Comparison of ENCODE assay signal across 18 cellular contexts in the genomic region with DNA sequence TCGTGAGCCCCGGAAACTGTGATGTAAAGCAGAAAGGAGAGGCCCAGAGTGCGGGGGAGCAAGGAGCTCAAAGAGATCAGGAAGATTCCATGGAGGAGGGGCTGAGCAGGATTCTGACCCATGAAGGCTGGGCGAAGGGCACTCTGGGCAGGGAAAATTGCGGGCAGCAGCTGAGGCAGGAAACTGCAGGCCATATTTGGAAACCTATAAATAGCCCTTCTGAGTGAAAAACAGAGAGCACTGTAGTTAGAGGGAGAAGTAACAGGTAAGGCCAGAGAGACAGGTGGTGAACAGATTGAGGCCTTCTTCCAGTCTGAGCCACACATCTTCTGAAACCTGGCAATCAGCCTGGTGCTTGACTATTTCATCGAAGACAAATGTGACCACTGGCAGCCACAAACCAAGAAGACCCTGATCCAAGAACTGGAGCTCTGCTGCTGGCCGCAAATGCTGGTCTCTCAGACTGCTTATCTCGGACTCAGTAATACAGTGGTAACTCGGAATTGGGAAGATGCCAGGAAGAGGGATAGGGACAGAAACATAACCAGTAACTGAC. TPM values are rescaled to one million over a fixed set of nuclear protein-coding genes. Genes with fewer than 3 reads are reported as not detected.
A peak's percentile ranks its signal among the peaks of the same experiment; 100 is the strongest.
DNase-seq lines count a peak whose midpoint lies in the region; ATAC-seq, FAIRE-seq and TF ChIP-seq lines count a peak whose summit lies in the region.
"Had no signal": no experiment of that assay in that cellular context is flagged by ENCODE, and none has a peak within 500 bp of the region (broad histone marks: within the 10 kb centered on the region; RNA-seq: fewer than 3 reads in every experiment).

No MANE protein-coding gene starts in this region.

- peak; percentile 34 for ATAC-seq in GM19468 (IDR thresholded peaks at IDR 0.05; ENCODE audit: extremely low read depth, unreplicated experiment)
- ATAC-seq in left ventricle myocardium superior = peak; percentile 75
- ATAC-seq in natural killer cell treated with Interleukin-12 subunit alpha and Interleukin-12 subunit beta and Interleukin-15 and Interleukin-18, amount 100 ng/mL, for 72 hours = no peak
- no peak for ATAC-seq in GM19351 (IDR thresholded peaks at IDR 0.05; ENCODE audit: unreplicated experiment)
- ATAC-seq: activated CD8-positive, alpha-beta T cell treated with anti-CD3 and anti-CD28 coated beads, Interleukin-2, amount 10 ng/mL, durations not matched to agents 7 days and 5 days; activated naive CD8-positive, alpha-beta T cell treated with anti-CD3 and anti-CD28 coated beads, Interleukin-2, amount 50 U/mL, for 24 hours had no signal

- H3K36me3 Mint-ChIP-seq in natural killer cell treated with Interleukin-12 subunit alpha and Interleukin-12 subunit beta and Interleukin-15 and Interleukin-18, amount 100 ng/mL, for 72 hours = no peaks in the 10 kb centered on the region
- H3K36me3 Mint-ChIP-seq: CD8-positive, alpha-beta memory T cell had no signal

- peak overlapping the region; percentile 63 for H3K27ac ChIP-seq in 22Rv1
- H3K27ac ChIP-seq in kidney (ENCODE audit: low read depth in 2 of 2, low read length in 2 of 2) = no peak overlapping the region
- H3K27ac ChIP-seq: HL-60, sigmoid colon had no signal

- no peak for FAIRE-seq in kidney (lab: Jason Lieb, UNC)

- no peak overlapping the region for H3K27ac Mint-ChIP-seq in natural killer cell treated with Interleukin-12 subunit alpha and Interleukin-12 subunit beta and Interleukin-15 and Interleukin-18, amount 100 ng/mL, for 72 hours
- H3K27ac Mint-ChIP-seq: activated CD8-positive, alpha-beta T cell treated with anti-CD3 and anti-CD28 coated beads, Interleukin-2, amount 10 ng/mL, durations not matched to agents 7 days and 5 days; activated naive CD8-positive, alpha-beta T cell treated with anti-CD3 and anti-CD28 coated beads, Interleukin-2, amount 50 U/mL, for 24 hours; T-helper 1 cell treated with Interleukin-12 subunit alpha and Interleukin-12 subunit beta and Interleukin-4 antibody, amounts not matched to agents 30 μg/mL and 1 μg/mL, for 36 hours had no signal

- no peaks in the 10 kb centered on the region for H3K36me3 ChIP-seq in kidney (ENCODE audit: control insufficient read depth in 1 of 2, insufficient read depth in 2 of 2, low read length in 2 of 2)
- H3K36me3 ChIP-seq: sigmoid colon had no signal

- no peak overlapping the region for H3K4me3 Mint-ChIP-seq in natural killer cell treated with Interleukin-12 subunit alpha and Interleukin-12 subunit beta and Interleukin-15 and Interleukin-18, amount 100 ng/mL, for 72 hours
- H3K4me3 Mint-ChIP-seq: activated CD8-positive, alpha-beta T cell treated with anti-CD3 and anti-CD28 coated beads, Interleukin-2, amount 10 ng/mL, durations not matched to agents 7 days and 5 days; activated naive CD8-positive, alpha-beta T cell treated with anti-CD3 and anti-CD28 coated beads, Interleukin-2, amount 50 U/mL, for 24 hours; CD8-positive, alpha-beta memory T cell; T-helper 1 cell treated with Interleukin-12 subunit alpha and Interleukin-12 subunit beta and Interleukin-4 antibody, amounts not matched to agents 30 μg/mL and 1 μg/mL, for 36 hours had no signal

- peaks cover 0 to 3% of the 10 kb centered on the region in 2 donors for H3K4me1 Mint-ChIP-seq in natural killer cell treated with Interleukin-12 subunit alpha and Interleukin-12 subunit beta and Interleukin-15 and Interleukin-18, amount 100 ng/mL, for 72 hours (ENCODE audit: low read depth in 2 of 2)
- H3K4me1 Mint-ChIP-seq: activated naive CD8-positive, alpha-beta T cell treated with anti-CD3 and anti-CD28 coated beads, Interleukin-2, amount 50 U/mL, for 24 hours; CD8-positive, alpha-beta memory T cell had no signal

- TF ChIP-seq CTCF in 22Rv1 (IDR thresholded peaks at IDR 0.05) = no peak
- TF ChIP-seq CTCF in kidney (IDR thresholded peaks at IDR 0.05; ENCODE audit: borderline replicate concordance, extremely low read depth, insufficient read depth) = no peak

- DNase-seq in RPMI8226 (peak; percentile 89), left ventricle myocardium superior (no peak), kidney (no peak), NCI-H2081 treated with DMSO at 0.1 percent for 48 hours (lab: John Stamatoyannopoulos, UW) (no peak)
- DNase-seq in natural killer cell treated with Interleukin-12 subunit alpha and Interleukin-12 subunit beta and Interleukin-15 and Interleukin-18, amount 100 ng/mL, for 72 hours (ENCODE audit: low spot score) = no peak
- DNase-seq: activated CD8-positive, alpha-beta T cell treated with anti-CD3 and anti-CD28 coated beads, Interleukin-2, amount 10 ng/mL, durations not matched to agents 7 days and 5 days; activated naive CD8-positive, alpha-beta T cell treated with anti-CD3 and anti-CD28 coated beads, Interleukin-2, amount 50 U/mL, for 24 hours; CD8-positive, alpha-beta memory T cell; islet precursor cell; NCI-H2107; nucleus accumbens; sigmoid colon; stimulated activated CD4-positive, alpha-beta T cell treated with anti-CD3 and anti-CD28 coated beads, Interleukin-4, amount 100 ng/mL, for 1 hour had no signal

- no peaks in the 10 kb centered on the region for H3K9me3 Mint-ChIP-seq in natural killer cell treated with Interleukin-12 subunit alpha and Interleukin-12 subunit beta and Interleukin-15 and Interleukin-18, amount 100 ng/mL, for 72 hours
- H3K9me3 Mint-ChIP-seq: activated naive CD8-positive, alpha-beta T cell treated with anti-CD3 and anti-CD28 coated beads, Interleukin-2, amount 50 U/mL, for 24 hours; CD8-positive, alpha-beta memory T cell; T-helper 1 cell treated with Interleukin-12 subunit alpha and Interleukin-12 subunit beta and Interleukin-4 antibody, amounts not matched to agents 30 μg/mL and 1 μg/mL, for 36 hours had no signal

- H3K4me3 ChIP-seq in kidney (ENCODE audit: low read length in 2 of 2) = no peak overlapping the region
- H3K4me3 ChIP-seq: sigmoid colon had no signal

- intact Hi-C loops in left ventricle myocardium superior (cut with micrococcal nuclease) = no loop called here
- intact Hi-C loops in kidney (cut with DNase I) = no loop called here

- H3K27me3 Mint-ChIP-seq in natural killer cell treated with Interleukin-12 subunit alpha and Interleukin-12 subunit beta and Interleukin-15 and Interleukin-18, amount 100 ng/mL, for 72 hours = peaks cover 0 to 3% of the 10 kb centered on the region in 2 donors
- H3K27me3 Mint-ChIP-seq: activated naive CD8-positive, alpha-beta T cell treated with anti-CD3 and anti-CD28 coated beads, Interleukin-2, amount 50 U/mL, for 24 hours had no signal

- H3K9ac ChIP-seq in kidney (ENCODE audit: low read length in 2 of 2) = no peak overlapping the region

- H3K4me1 ChIP-seq in kidney (ENCODE audit: control insufficient read depth in 1 of 2, insufficient read depth in 1 of 2, low read depth in 1 of 2, low read length in 2 of 2) = no peaks in the 10 kb centered on the region
- H3K4me1 ChIP-seq: sigmoid colon had no signal

- H3K9me3 ChIP-seq in kidney (ENCODE audit: control insufficient read depth in 1 of 2, low read length in 2 of 2) = no peaks in the 10 kb centered on the region
- H3K9me3 ChIP-seq: sigmoid colon had no signal

RNA-seq across cellular contexts. Expression of gene BEND3, which starts 14.1 kb away (rescaled TPM):
- total RNA-seq in left ventricle myocardium superior (1.2 TPM), kidney (3.6 TPM)
- polyA plus RNA-seq in kidney (ENCODE audit: insufficient read depth, low read depth, low replicate concordance) = 1.1 TPM
- total RNA-seq in natural killer cell treated with Interleukin-12 subunit alpha and Interleukin-12 subunit beta and Interleukin-15 and Interleukin-18, amount 100 ng/mL, for 72 hours = 1 to 10 TPM; 3.0 to 6.5 TPM

Comparison
In these comparisons a context has a peak if more than half of its experiments do, and no peak if none do; other contexts are left out.
1. ATAC-seq: peak in GM19468 (single experiment) and left ventricle myocardium superior (single experiment); none in natural killer cell treated with Interleukin-12 subunit alpha and Interleukin-12 subunit beta and Interleukin-15 and Interleukin-18, amount 100 ng/mL, for 72 hours (0 of 2) and GM19351 (single experiment).